In the genomic region with DNA sequence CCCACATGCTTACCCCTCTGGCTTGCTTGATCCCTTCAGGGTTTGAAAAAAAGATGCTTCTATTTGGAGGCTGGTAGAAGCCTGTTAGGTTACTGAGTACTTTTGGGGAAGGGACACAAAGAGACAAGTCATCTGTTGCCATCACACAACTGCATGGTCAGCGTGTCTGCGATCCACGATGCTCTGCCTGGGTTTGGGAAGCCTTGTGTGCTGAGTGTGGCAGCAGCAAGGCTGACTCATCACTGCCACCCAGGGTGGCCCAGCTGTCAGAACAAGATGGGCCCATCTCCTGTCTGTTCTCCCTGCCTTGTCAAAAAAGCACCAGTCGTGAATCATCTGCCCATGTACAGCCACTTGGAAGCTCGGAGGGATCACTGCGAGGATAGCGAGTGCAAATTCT, we compare ENCODE assay signal across 12 cellular contexts. TPM values are rescaled to one million over a fixed set of nuclear protein-coding genes. Genes with fewer than 3 reads are reported as not detected.
DNase-seq lines count a peak whose midpoint lies in the region; ATAC-seq and TF ChIP-seq lines count a peak whose summit lies in the region.
"Had no signal": no experiment of that assay in that cellular context is flagged by ENCODE, and none has a peak within 500 bp of the region (broad histone marks: within the 10 kb centered on the region; RNA-seq: fewer than 3 reads in every experiment).

No MANE protein-coding gene starts in this region.

- H4K91ac ChIP-seq in mesenchymal stem cell (ENCODE audit: low read length), result peak overlapping the region; percentile 8

- H3K27me3 ChIP-seq in HCT116 (ENCODE audit: insufficient read depth, low read length) (no peaks in the 10 kb centered on the region), SK-N-SH (ENCODE audit: insufficient read depth) (no peaks in the 10 kb centered on the region), mesenchymal stem cell (ENCODE audit: control insufficient read depth in 1 of 2, insufficient read depth in 1 of 2, low read length in 2 of 2) (no peaks in the 10 kb centered on the region)

- intact Hi-C loops in CD14-positive monocyte (cut with micrococcal nuclease), result loop anchor here in 1 of 2 donors (10.0 kb wide), 1 partner anchor 73 kb away; no protein-coding TSS in a partner anchor
- intact Hi-C loops in HCT116 (cut with micrococcal nuclease), result no loop called here
- intact Hi-C loops in lower leg skin (cut with DNase I; ENCODE audit: low total_unique reads), result no loop called here

- H3K79me1 ChIP-seq in mesenchymal stem cell (replicated peaks; ENCODE audit: low read length, poor library complexity, severe bottlenecking), result no peaks in the 10 kb centered on the region

- H3K4me2 ChIP-seq in HCT116 (ENCODE audit: low read length) (no peak overlapping the region), SK-N-SH (peak overlapping the region; percentile 16; the same call in 1 of the 2 replicates), mesenchymal stem cell (ENCODE audit: low read length, poor library complexity, severe bottlenecking) (no peak overlapping the region)

- RAD21 ChIA-PET in HCT116 (lab: Charles Lee; ENCODE audit: low non-redundant PET in 1 of 2, low total read pairs in 2 of 2, uncharacterized antibody in 2 of 2, unreplicated experiment in 2 of 2), result no interaction called here

- H3K4ac ChIP-seq in mesenchymal stem cell (ENCODE audit: low read depth in 1 of 2, low read length in 2 of 2), result no peak overlapping the region

- no peak overlapping the region for H2BK15ac ChIP-seq in mesenchymal stem cell (ENCODE audit: low read depth, poor library complexity, severe bottlenecking)

- no peaks in the 10 kb centered on the region for H3K27me3 Mint-ChIP-seq in CD14-positive monocyte (ENCODE audit: low read depth in 3 of 3)

- H3K36me3 ChIP-seq in HCT116 (ENCODE audit: control insufficient read depth in 1 of 2, insufficient read depth in 2 of 2, low read length in 2 of 2), result no peaks in the 10 kb centered on the region
- no peaks in the 10 kb centered on the region for H3K36me3 ChIP-seq in SK-N-SH (replicated peaks in 1 of 2; ENCODE audit: control insufficient read depth in 1 of 2, insufficient read depth in 2 of 2, low read length in 1 of 2)
- no peaks in the 10 kb centered on the region for H3K36me3 ChIP-seq in mesenchymal stem cell (ENCODE audit: control insufficient read depth in 1 of 2, insufficient read depth in 2 of 2, low read depth in 1 of 2, low read length in 2 of 2)

- peak overlapping the region in 1 of 7 donors; percentile 61 for H3K27ac Mint-ChIP-seq in CD14-positive monocyte
- H3K27ac Mint-ChIP-seq: nephron had no signal

- no peak overlapping the region for H2AK5ac ChIP-seq in mesenchymal stem cell (ENCODE audit: low read length, severe bottlenecking)

- H4K8ac ChIP-seq in mesenchymal stem cell (ENCODE audit: low read length), result no peak overlapping the region

- peak; percentile 68 for DNase-seq in CD14-positive monocyte (ENCODE audit: low spot score)
- no peak for DNase-seq in HCT116 (ENCODE audit: low read depth, low spot score)
- no peak for DNase-seq in SK-N-SH
- peak; percentile 58 for DNase-seq in mesenchymal stem cell
- no peak for DNase-seq in DMS53 treated with DMSO at 0.1 percent for 48 hours (lab: John Stamatoyannopoulos, UW; ENCODE audit: unreplicated experiment)
- no peak for DNase-seq in lower leg skin (ENCODE audit: low spot score in 2 of 2)
- DNase-seq in activated CD4-positive, alpha-beta T cell treated with anti-CD3 and anti-CD28 coated beads for 1 hour, result no peak
- no peak for DNase-seq in dedifferentiated amniotic fluid mesenchymal stem cell (ENCODE audit: extremely low spot score)
- DNase-seq: GOT3, NCI-H2029 had no signal

- H3K9me2 ChIP-seq in HCT116 (ENCODE audit: insufficient read depth) (no peaks in the 10 kb centered on the region), SK-N-SH (no peaks in the 10 kb centered on the region)

- H3K14ac ChIP-seq in mesenchymal stem cell (ENCODE audit: low read length in 2 of 2), result peak overlapping the region in 1 of 2 experiments; percentile 23

- H2AFZ ChIP-seq in HCT116 (ENCODE audit: low read depth, low read length, poor library complexity, severe bottlenecking) (no peak overlapping the region), SK-N-SH (ENCODE audit: low read depth) (no peak overlapping the region), mesenchymal stem cell (ENCODE audit: low read depth, low read length) (no peak overlapping the region)

- H3K79me2 ChIP-seq in HCT116 (ENCODE audit: insufficient read depth, low read length) (peaks cover 42% of the 10 kb centered on the region), SK-N-SH (ENCODE audit: insufficient read depth) (peaks cover 91% of the 10 kb centered on the region)

- peaks cover 29% of the 10 kb centered on the region for H3K4me1 Mint-ChIP-seq in CD14-positive monocyte

- H3K9ac ChIP-seq in HCT116 (ENCODE audit: low read length) (no peak overlapping the region), SK-N-SH (no peak overlapping the region), mesenchymal stem cell (ENCODE audit: low read length) (no peak overlapping the region)

- H3K27ac ChIP-seq in HCT116 (ENCODE audit: low read depth, low read length) (no peak overlapping the region), SK-N-SH (ENCODE audit: low read depth in 2 of 2, low read length in 1 of 2) (peak overlapping the region in 1 of 2 experiments; percentile 34; a peak in 1 of 4 replicates), mesenchymal stem cell (ENCODE audit: low read length, poor library complexity, severe bottlenecking) (peak overlapping the region; percentile 4)
- H3K27ac ChIP-seq: skin epidermis had no signal

- H3K4me3 ChIP-seq in HCT116 (replicated peaks in 1 of 2; ENCODE audit: low read depth in 1 of 2, low read length in 2 of 2) (no peak overlapping the region), SK-N-SH (ENCODE audit: low read depth in 2 of 2, low read length in 1 of 2) (no peak overlapping the region), mesenchymal stem cell (ENCODE audit: insufficient read depth in 1 of 2, low read depth in 1 of 2, low read length in 2 of 2) (no peak overlapping the region), lower leg skin (ENCODE audit: low read depth, poor library complexity, severe bottlenecking) (no peak overlapping the region)
- H3K4me3 ChIP-seq: skin epidermis had no signal

- no peaks in the 10 kb centered on the region for H3K9me3 Mint-ChIP-seq in CD14-positive monocyte
- H3K9me3 Mint-ChIP-seq: nephron had no signal

- 65% methylated on average over 4 of the region's 7 CpGs for WGBS in SK-N-SH (ENCODE audit: low lambda C conversion rate)
- WGBS in mesenchymal stem cell, result 48% methylated on average over 7 of the region's 7 CpGs
- 71 to 78% methylated on average over 7 of the region's 7 CpGs for WGBS in lower leg skin, 2 donors

- POLR2A ChIA-PET in HCT116 (lab: Charles Lee), result no interaction called here
- POLR2A ChIA-PET in SK-N-SH (lab: Yijun Ruan, JAX), result no interaction called here

- H2BK120ac ChIP-seq in mesenchymal stem cell (ENCODE audit: low read depth, low read length), result no peak overlapping the region

- H3K23ac ChIP-seq in mesenchymal stem cell (ENCODE audit: low read length in 2 of 2), result no peak overlapping the region

- BruUV-seq in HCT116 (replicated peaks; lab: Mats Ljungman, UMichigan), result no TSS peak

- H2BK12ac ChIP-seq in mesenchymal stem cell (ENCODE audit: low read length in 2 of 2), result peak overlapping the region in 1 of 2 experiments; percentile 23

- peaks cover 12 to 15% of the 10 kb centered on the region in 2 donors for H3K36me3 Mint-ChIP-seq in CD14-positive monocyte

- H3K4me3 Mint-ChIP-seq in CD14-positive monocyte, result no peak overlapping the region
- H3K4me3 Mint-ChIP-seq: nephron had no signal

- TF ChIP-seq RAD21 in HCT116 (IDR thresholded peaks at IDR 0.05; ENCODE audit: low read depth), result 0 out of 2 replicates have a peak, but pooled peaks have one; percentile 4
- TF ChIP-seq RAD21 in SK-N-SH (IDR thresholded peaks at IDR 0.05; ENCODE audit: low read length), result no peak

- TF ChIP-seq EP300 in SK-N-SH (IDR thresholded peaks at IDR 0.05; ENCODE audit: borderline replicate concordance in 1 of 2, low read depth in 1 of 2, low read length in 1 of 2), result no peak

- H3F3A ChIP-seq in SK-N-SH (replicated peaks; ENCODE audit: insufficient read depth), result peaks cover 10% of the 10 kb centered on the region

- CTCF ChIA-PET in HCT116 (lab: Charles Lee), result no interaction called here
- CTCF ChIA-PET in SK-N-SH (lab: Yijun Ruan, JAX), result interaction anchor here (2.2 kb wide), 1 partner anchor 10 kb away, joined by 6 read pairs; no protein-coding TSS in a partner anchor

- H3K4me1 ChIP-seq in HCT116 (ENCODE audit: control insufficient read depth in 1 of 2, insufficient read depth in 2 of 2, low read length in 2 of 2), result peaks cover 13 to 29% of the 10 kb centered on the region in 2 experiments
- H3K4me1 ChIP-seq in SK-N-SH (ENCODE audit: control insufficient read depth in 1 of 2, insufficient read depth in 2 of 2, low read depth in 1 of 2, low read length in 1 of 2), result peaks cover 0 to 18% of the 10 kb centered on the region in 2 experiments; a peak in 1 of 4 replicates
- peaks cover 23% of the 10 kb centered on the region for H3K4me1 ChIP-seq in mesenchymal stem cell (ENCODE audit: control insufficient read depth, insufficient read depth, low read depth, low read length)

- no peak for ATAC-seq in HCT116

- TF ChIP-seq POLR2A in HCT116 (IDR thresholded peaks at IDR 0.05; ENCODE audit: borderline replicate concordance, extremely low read depth, insufficient read depth, insufficient read length) (no peak), lower leg skin (IDR thresholded peaks at IDR 0.05) (no peak)

- TF ChIP-seq CTCF in CD14-positive monocyte (IDR thresholded peaks at IDR 0.05) (no peak), HCT116 (IDR thresholded peaks at IDR 0.05 in 2 of 3, conservative IDR thresholded peaks at IDR 0.05 in 1 of 3; ENCODE audit: borderline replicate concordance in 1 of 3, insufficient read depth in 1 of 3, low read depth in 2 of 3, low read length in 2 of 3) (no peak), SK-N-SH (IDR thresholded peaks at IDR 0.05) (no peak), lower leg skin (IDR thresholded peaks at IDR 0.05) (no peak)

- H3K18ac ChIP-seq in mesenchymal stem cell (ENCODE audit: low read depth in 1 of 2, low read length in 2 of 2), result peak overlapping the region in 1 of 2 experiments; percentile 63

- H2BK5ac ChIP-seq in mesenchymal stem cell (ENCODE audit: low read depth, low read length, poor library complexity, severe bottlenecking), result no peak overlapping the region

- no peaks in the 10 kb centered on the region for H4K20me1 ChIP-seq in HCT116 (ENCODE audit: insufficient read depth)
- H4K20me1 ChIP-seq in SK-N-SH (ENCODE audit: insufficient read depth), result peaks cover 4% of the 10 kb centered on the region; the same call in 1 of the 2 replicates

- no peaks in the 10 kb centered on the region for H3K9me3 ChIP-seq in HCT116 (ENCODE audit: control insufficient read depth in 1 of 2, insufficient read depth in 1 of 2, low read depth in 1 of 2, low read length in 2 of 2)
- H3K9me3 ChIP-seq in SK-N-SH, result no peaks in the 10 kb centered on the region
- H3K9me3 ChIP-seq in mesenchymal stem cell (ENCODE audit: control insufficient read depth, low read length), result no peaks in the 10 kb centered on the region

RNA-seq across cellular contexts. Expression of a gene that starts 26.2 kb away (rescaled TPM):
- 1 to 10 TPM; 3.3 to 7.1 TPM for polyA plus RNA-seq in CD14-positive monocyte
- total RNA-seq in HCT116 (2021; ENCODE audit: unreplicated experiment), result 40.3 TPM
- polyA plus RNA-seq in HCT116 (2012), result 13.2 and 15.9 TPM in 2 replicates
- polyA plus RNA-seq in SK-N-SH (2012; rRNA removed), result 10.4 and 11.0 TPM in 2 replicates
- 6.7 and 6.9 TPM in 2 replicates for polyA plus RNA-seq in SK-N-SH (2012; cell fraction: cytosol; rRNA removed)
- polyA plus RNA-seq in SK-N-SH (2012; cell fraction: nucleus; rRNA removed), result 5.0 and 8.2 TPM in 2 replicates
- 23.3 TPM for polyA plus RNA-seq in mesenchymal stem cell (2013, experiment 1 of 2)
- 25.0 TPM for polyA plus RNA-seq in mesenchymal stem cell (2013, experiment 2 of 2)
- total RNA-seq in lower leg skin, result 10 to 100 TPM; 14.2 to 58.4 (median 35.6) TPM

Comparison
In these comparisons a context has a peak if more than half of its experiments do, and no peak if none do; other contexts are left out.
1. DNase-seq: peak in CD14-positive monocyte (single experiment) and mesenchymal stem cell (single experiment); none in HCT116 (single experiment), SK-N-SH (single experiment), DMS53 treated with DMSO at 0.1 percent for 48 hours (single experiment), lower leg skin (0 of 2), activated CD4-positive, alpha-beta T cell treated with anti-CD3 and anti-CD28 coated beads for 1 hour (single experiment) and dedifferentiated amniotic fluid mesenchymal stem cell (single experiment).